In the genomic region with DNA sequence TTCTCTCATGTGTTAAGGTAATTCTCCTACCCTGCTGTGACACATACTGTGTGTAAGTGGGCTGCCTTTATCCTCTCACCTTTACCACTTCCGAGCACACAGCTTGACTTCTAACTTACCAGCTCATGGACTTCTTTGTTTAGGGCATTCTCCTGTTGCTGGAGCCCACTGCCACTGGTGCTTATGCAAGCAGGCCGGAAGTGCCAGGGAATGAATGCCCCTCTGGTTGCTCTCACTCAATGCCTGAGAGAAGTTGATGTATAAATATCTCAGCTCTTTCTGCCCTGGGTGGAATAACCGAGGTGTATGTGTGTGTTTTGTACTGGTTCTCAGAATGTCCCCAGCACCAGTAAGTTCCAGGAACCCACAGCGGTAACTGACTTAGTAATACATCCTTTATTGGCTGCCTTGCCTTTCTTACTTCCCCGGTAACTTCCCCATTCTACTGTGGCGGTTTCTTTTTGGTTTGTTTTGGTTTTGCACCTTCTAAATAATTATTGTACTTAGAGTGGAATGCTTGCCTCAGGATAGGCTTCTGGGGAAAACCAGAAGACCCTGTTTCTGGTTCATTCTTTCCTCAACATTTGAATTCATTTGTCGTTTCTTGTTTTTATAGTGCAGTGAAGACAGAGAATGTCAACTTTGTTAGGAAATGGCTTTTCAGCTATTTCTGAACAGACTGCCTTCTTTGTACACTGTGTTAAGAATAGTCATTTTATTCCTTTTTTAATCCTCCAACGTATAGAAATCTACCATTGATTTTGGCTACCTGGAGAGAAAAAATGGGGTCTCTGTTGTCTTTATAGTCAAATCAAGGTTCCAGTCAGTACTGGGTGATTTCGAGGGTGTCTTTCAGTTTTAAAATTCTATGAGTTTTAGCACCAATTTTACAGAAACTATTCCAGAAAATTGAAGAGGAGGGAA, we compare ENCODE assay signal across 1 cellular context.
TF ChIP-seq lines count a peak whose summit lies in the region.

No MANE protein-coding gene starts in this region.

TF ChIP-seq in HEK293, 187 proteins besides CTCF, POLR2A, EP300 and RAD21 (continued from another document):
- TF ChIP-seq, protein P1, sequence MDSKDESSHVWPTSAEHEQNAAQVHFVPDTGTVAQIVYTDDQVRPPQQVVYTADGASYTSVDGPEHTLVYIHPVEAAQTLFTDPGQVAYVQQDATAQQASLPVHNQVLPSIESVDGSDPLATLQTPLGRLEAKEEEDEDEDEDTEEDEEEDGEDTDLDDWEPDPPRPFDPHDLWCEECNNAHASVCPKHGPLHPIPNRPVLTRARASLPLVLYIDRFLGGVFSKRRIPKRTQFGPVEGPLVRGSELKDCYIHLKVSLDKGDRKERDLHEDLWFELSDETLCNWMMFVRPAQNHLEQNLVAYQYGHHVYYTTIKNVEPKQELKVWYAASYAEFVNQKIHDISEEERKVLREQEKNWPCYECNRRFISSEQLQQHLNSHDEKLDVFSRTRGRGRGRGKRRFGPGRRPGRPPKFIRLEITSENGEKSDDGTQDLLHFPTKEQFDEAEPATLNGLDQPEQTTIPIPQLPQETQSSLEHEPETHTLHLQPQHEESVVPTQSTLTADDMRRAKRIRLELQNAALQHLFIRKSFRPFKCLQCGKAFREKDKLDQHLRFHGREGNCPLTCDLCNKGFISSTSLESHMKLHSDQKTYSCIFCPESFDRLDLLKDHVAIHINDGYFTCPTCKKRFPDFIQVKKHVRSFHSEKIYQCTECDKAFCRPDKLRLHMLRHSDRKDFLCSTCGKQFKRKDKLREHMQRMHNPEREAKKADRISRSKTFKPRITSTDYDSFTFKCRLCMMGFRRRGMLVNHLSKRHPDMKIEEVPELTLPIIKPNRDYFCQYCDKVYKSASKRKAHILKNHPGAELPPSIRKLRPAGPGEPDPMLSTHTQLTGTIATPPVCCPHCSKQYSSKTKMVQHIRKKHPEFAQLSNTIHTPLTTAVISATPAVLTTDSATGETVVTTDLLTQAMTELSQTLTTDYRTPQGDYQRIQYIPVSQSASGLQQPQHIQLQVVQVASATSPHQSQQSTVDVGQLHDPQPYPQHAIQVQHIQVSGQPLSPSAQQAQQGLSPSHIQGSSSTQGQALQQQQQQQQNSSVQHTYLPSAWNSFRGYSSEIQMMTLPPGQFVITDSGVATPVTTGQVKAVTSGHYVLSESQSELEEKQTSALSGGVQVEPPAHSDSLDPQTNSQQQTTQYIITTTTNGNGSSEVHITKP (tag by site-specific recombination; IDR thresholded peaks at IDR 0.05): 0 out of 2 replicates have a peak, but pooled peaks have one; percentile 10
- TF ChIP-seq ZNF792 (tag by site-specific recombination; IDR thresholded peaks at IDR 0.05) (no peak), ZNF830 (tag by site-specific recombination; IDR thresholded peaks at IDR 0.05; ENCODE audit: low read depth) (no peak), ZNF510 (tag by site-specific recombination; IDR thresholded peaks at IDR 0.05; ENCODE audit: insufficient replicate concordance) (no peak), SP3 (tag by site-specific recombination; IDR thresholded peaks at IDR 0.05) (no peak), ZSCAN23 (tag by site-specific recombination; IDR thresholded peaks at IDR 0.05) (no peak), ZNF660 (tag by site-specific recombination; IDR thresholded peaks at IDR 0.05) (0 out of 2 replicates have a peak, but pooled peaks have one; percentile 11), ZNF626 (tag by site-specific recombination; IDR thresholded peaks at IDR 0.05) (no peak), ZNF658 (tag by site-specific recombination; IDR thresholded peaks at IDR 0.05) (no peak), ZNF10 (tag by site-specific recombination; IDR thresholded peaks at IDR 0.05) (no peak), ZNF555 (tag by site-specific recombination; conservative IDR thresholded peaks at IDR 0.05) (no peak), TRIM28 (IDR thresholded peaks at IDR 0.05; ENCODE audit: borderline replicate concordance, low read length) (0 out of 2 replicates have a peak, but pooled peaks have one; percentile 10), ZNF214 (tag by site-specific recombination; IDR thresholded peaks at IDR 0.05; ENCODE audit: borderline replicate concordance) (no peak), YY2 (tag by site-specific recombination; IDR thresholded peaks at IDR 0.05) (no peak), ZNF311 (tag by site-specific recombination; IDR thresholded peaks at IDR 0.05; ENCODE audit: borderline replicate concordance) (no peak), OSR2 (tag by site-specific recombination; IDR thresholded peaks at IDR 0.05) (peak; percentile 50)
- TF ChIP-seq, protein P2, sequence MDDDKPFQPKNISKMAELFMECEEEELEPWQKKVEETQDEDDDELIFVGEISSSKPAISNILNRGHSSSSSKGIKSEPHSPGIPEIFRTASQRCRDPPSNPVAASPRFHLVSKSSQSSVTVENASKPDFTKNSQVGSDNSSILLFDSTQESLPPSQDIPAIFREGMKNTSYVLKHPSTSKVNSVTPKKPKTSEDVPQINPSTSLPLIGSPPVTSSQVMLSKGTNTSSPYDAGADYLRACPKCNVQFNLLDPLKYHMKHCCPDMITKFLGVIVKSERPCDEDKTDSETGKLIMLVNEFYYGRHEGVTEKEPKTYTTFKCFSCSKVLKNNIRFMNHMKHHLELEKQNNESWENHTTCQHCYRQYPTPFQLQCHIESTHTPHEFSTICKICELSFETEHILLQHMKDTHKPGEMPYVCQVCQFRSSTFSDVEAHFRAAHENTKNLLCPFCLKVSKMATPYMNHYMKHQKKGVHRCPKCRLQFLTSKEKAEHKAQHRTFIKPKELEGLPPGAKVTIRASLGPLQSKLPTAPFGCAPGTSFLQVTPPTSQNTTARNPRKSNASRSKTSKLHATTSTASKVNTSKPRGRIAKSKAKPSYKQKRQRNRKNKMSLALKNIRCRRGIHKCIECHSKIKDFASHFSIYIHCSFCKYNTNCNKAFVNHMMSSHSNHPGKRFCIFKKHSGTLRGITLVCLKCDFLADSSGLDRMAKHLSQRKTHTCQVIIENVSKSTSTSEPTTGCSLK (tag by site-specific recombination; IDR thresholded peaks at IDR 0.05): no peak
- TF ChIP-seq, protein P3, sequence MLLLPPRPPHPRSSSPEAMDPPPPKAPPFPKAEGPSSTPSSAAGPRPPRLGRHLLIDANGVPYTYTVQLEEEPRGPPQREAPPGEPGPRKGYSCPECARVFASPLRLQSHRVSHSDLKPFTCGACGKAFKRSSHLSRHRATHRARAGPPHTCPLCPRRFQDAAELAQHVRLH (tag by site-specific recombination; IDR thresholded peaks at IDR 0.05): no peak
- TF ChIP-seq, protein P4, sequence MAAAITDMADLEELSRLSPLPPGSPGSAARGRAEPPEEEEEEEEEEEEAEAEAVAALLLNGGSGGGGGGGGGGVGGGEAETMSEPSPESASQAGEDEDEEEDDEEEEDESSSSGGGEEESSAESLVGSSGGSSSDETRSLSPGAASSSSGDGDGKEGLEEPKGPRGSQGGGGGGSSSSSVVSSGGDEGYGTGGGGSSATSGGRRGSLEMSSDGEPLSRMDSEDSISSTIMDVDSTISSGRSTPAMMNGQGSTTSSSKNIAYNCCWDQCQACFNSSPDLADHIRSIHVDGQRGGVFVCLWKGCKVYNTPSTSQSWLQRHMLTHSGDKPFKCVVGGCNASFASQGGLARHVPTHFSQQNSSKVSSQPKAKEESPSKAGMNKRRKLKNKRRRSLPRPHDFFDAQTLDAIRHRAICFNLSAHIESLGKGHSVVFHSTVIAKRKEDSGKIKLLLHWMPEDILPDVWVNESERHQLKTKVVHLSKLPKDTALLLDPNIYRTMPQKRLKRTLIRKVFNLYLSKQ (tag by site-specific recombination; IDR thresholded peaks at IDR 0.05; ENCODE audit: borderline replicate concordance): no peak
- TF ChIP-seq, protein P5, sequence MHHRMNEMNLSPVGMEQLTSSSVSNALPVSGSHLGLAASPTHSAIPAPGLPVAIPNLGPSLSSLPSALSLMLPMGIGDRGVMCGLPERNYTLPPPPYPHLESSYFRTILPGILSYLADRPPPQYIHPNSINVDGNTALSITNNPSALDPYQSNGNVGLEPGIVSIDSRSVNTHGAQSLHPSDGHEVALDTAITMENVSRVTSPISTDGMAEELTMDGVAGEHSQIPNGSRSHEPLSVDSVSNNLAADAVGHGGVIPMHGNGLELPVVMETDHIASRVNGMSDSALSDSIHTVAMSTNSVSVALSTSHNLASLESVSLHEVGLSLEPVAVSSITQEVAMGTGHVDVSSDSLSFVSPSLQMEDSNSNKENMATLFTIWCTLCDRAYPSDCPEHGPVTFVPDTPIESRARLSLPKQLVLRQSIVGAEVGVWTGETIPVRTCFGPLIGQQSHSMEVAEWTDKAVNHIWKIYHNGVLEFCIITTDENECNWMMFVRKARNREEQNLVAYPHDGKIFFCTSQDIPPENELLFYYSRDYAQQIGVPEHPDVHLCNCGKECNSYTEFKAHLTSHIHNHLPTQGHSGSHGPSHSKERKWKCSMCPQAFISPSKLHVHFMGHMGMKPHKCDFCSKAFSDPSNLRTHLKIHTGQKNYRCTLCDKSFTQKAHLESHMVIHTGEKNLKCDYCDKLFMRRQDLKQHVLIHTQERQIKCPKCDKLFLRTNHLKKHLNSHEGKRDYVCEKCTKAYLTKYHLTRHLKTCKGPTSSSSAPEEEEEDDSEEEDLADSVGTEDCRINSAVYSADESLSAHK (tag by site-specific recombination; IDR thresholded peaks at IDR 0.05): peak; percentile 84
- TF ChIP-seq, protein P6, sequence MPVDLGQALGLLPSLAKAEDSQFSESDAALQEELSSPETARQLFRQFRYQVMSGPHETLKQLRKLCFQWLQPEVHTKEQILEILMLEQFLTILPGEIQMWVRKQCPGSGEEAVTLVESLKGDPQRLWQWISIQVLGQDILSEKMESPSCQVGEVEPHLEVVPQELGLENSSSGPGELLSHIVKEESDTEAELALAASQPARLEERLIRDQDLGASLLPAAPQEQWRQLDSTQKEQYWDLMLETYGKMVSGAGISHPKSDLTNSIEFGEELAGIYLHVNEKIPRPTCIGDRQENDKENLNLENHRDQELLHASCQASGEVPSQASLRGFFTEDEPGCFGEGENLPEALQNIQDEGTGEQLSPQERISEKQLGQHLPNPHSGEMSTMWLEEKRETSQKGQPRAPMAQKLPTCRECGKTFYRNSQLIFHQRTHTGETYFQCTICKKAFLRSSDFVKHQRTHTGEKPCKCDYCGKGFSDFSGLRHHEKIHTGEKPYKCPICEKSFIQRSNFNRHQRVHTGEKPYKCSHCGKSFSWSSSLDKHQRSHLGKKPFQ (tag by site-specific recombination; IDR thresholded peaks at IDR 0.05): no peak
- TF ChIP-seq, protein P7, sequence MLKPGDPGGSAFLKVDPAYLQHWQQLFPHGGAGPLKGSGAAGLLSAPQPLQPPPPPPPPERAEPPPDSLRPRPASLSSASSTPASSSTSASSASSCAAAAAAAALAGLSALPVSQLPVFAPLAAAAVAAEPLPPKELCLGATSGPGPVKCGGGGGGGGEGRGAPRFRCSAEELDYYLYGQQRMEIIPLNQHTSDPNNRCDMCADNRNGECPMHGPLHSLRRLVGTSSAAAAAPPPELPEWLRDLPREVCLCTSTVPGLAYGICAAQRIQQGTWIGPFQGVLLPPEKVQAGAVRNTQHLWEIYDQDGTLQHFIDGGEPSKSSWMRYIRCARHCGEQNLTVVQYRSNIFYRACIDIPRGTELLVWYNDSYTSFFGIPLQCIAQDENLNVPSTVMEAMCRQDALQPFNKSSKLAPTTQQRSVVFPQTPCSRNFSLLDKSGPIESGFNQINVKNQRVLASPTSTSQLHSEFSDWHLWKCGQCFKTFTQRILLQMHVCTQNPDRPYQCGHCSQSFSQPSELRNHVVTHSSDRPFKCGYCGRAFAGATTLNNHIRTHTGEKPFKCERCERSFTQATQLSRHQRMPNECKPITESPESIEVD (tag by site-specific recombination; IDR thresholded peaks at IDR 0.05): 0 out of 2 replicates have a peak, but pooled peaks have one; percentile 16
